In the genomic region with DNA sequence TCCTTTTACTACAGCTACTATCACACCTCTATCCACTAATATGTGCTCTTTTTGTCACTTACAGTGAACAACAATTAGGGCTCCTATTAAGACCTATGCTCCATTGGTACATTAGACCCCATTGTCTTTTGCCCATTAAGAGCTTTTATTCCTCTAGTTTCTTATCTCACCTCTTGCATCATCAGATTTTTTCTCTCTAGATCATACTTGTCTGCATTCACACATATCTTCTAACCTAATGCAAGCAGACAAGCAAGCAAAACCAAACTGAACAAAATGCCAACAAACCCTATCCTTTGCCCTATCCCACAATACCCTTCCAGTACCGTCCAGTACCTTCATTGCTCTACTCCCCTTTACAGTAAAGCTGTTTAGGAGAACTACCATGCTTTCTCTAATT, we compare ENCODE assay signal across 1 cellular context.
TF ChIP-seq lines count a peak whose summit lies in the region.

No MANE protein-coding gene starts in this region.

TF ChIP-seq in K562, 482 proteins besides CTCF, POLR2A, EP300 and RAD21 (continued from another document):
- TF ChIP-seq, protein P1, sequence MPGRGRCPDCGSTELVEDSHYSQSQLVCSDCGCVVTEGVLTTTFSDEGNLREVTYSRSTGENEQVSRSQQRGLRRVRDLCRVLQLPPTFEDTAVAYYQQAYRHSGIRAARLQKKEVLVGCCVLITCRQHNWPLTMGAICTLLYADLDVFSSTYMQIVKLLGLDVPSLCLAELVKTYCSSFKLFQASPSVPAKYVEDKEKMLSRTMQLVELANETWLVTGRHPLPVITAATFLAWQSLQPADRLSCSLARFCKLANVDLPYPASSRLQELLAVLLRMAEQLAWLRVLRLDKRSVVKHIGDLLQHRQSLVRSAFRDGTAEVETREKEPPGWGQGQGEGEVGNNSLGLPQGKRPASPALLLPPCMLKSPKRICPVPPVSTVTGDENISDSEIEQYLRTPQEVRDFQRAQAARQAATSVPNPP (IDR thresholded peaks at IDR 0.05; ENCODE audit: borderline replicate concordance, insufficient read depth, insufficient read length): no peak
- no peak for TF ChIP-seq ZC3H4 (CRISPR knock-in tag; IDR thresholded peaks at IDR 0.05; ENCODE audit: borderline replicate concordance)
- TF ChIP-seq ZNF134 (CRISPR knock-in tag; conservative IDR thresholded peaks at IDR 0.05): no peak
- TF ChIP-seq GATAD2A (IDR thresholded peaks at IDR 0.05): no peak
- TF ChIP-seq ETV6 (IDR thresholded peaks at IDR 0.05; ENCODE audit: borderline replicate concordance in 1 of 2, low read depth in 2 of 2, low read length in 1 of 2): no peak
- no peak for TF ChIP-seq ETV6 (CRISPR knock-in tag; IDR thresholded peaks at IDR 0.05; ENCODE audit: borderline replicate concordance)
- TF ChIP-seq, protein P2, sequence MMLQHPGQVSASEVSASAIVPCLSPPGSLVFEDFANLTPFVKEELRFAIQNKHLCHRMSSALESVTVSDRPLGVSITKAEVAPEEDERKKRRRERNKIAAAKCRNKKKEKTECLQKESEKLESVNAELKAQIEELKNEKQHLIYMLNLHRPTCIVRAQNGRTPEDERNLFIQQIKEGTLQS (IDR thresholded peaks at IDR 0.05): peak; percentile 85
- TF ChIP-seq, protein P2 (CRISPR knock-in tag; conservative IDR thresholded peaks at IDR 0.05): no peak
- TF ChIP-seq DIDO1 (tag; IDR thresholded peaks at IDR 0.05; ENCODE audit: low read depth): no peak
- TF ChIP-seq ZBTB17 (CRISPR knock-in tag; IDR thresholded peaks at IDR 0.05): no peak
TF ChIP-seq in K562: peak in this region for 4.
